ENCODE assay signal across 1 cellular context in the genomic region with DNA sequence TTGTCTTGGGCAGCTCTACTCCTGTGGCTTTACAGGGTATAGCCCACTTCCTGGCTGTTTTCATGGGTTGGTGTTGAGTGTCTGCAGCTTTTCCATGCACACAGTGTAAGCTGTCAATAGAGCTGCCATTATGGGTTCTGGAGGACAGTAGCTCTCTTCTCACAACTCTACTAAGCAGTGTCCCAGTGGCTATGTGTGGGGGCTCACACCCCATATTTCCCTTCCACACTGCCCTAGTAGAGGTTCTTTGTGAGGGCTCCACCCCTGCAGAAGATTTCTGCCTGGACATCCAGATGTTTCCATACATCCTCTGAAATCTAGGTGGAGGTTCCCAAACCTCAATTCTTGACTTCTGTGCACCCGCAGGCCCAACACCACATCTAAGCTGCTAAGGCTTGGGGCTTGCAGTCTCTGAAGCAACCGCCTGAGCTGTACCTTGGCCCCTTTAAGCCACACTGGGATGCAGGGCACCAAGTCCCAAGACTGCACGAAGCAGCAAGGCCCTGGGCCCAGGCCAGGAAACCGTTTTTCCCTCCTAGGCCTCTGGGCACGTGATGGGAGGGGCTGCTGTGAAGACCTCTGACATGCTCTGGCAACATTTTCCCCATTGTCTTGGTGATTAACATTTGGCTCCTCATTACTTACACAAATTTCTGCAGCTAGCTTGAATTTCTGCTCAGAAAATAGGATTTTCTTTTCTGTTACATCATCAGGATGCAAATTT.
A peak's percentile ranks its signal among the peaks of the same experiment; 100 is the strongest.
TF ChIP-seq lines count a peak whose summit lies in the region.

No MANE protein-coding gene starts in this region.

TF ChIP-seq in HEK293, 187 proteins besides CTCF, POLR2A, EP300 and RAD21 (continued from another document):
- no peak for TF ChIP-seq YY1 (tag by site-specific recombination; IDR thresholded peaks at IDR 0.05)
- TF ChIP-seq ZNF626 (tag by site-specific recombination; IDR thresholded peaks at IDR 0.05): no peak
- TF ChIP-seq ZNF610 (tag by site-specific recombination; IDR thresholded peaks at IDR 0.05; ENCODE audit: borderline replicate concordance): no peak
- peak; percentile 48 for TF ChIP-seq SETDB1 (IDR thresholded peaks at IDR 0.05; ENCODE audit: insufficient read length, low read length)
